ENCODE assay signal across 17 cellular contexts in genomic region chr2:63790491-63790890, GRCh38. TPM values are rescaled to one million over a fixed set of nuclear protein-coding genes. Genes with fewer than 3 reads are reported as not detected.
DNase-seq lines count a peak whose midpoint lies in the region; ATAC-seq and TF ChIP-seq lines count a peak whose summit lies in the region.
"Had no signal": no experiment of that assay in that cellular context is flagged by ENCODE, and none has a peak within 500 bp of the region (broad histone marks: within the 10 kb centered on the region; RNA-seq: fewer than 3 reads in every experiment).

No MANE protein-coding gene starts in this region.

- in situ Hi-C loops in brain microvascular endothelial cell (cut with HindIII; ENCODE audit: low pct_ligation_motif_present, low sequenced_read_pairs) = no loop called here

- CTCF ChIA-PET in PC-9 (lab: Charles Lee) = no interaction called here
- CTCF ChIA-PET in naive thymus-derived CD4-positive, alpha-beta T cell (lab: Charles Lee) = interaction anchor here (0.8 kb wide), 1 partner anchor 10 kb away, joined by 3 read pairs; no protein-coding TSS in a partner anchor

- H3K27me3 ChIP-seq in PC-9 (ENCODE audit: insufficient read depth, low read depth) (no peaks in the 10 kb centered on the region), brain microvascular endothelial cell (replicated peaks) (no peaks in the 10 kb centered on the region), suprapubic skin (no peaks in the 10 kb centered on the region)
- no peaks in the 10 kb centered on the region for H3K27me3 ChIP-seq in naive thymus-derived CD4-positive, alpha-beta T cell (ENCODE audit: control insufficient read depth in 2 of 2, insufficient read depth in 2 of 2, low read length in 2 of 2)
- H3K27me3 ChIP-seq: cardiac muscle cell, thyroid gland had no signal

- no peak for DNase-seq in PC-9
- DNase-seq in brain microvascular endothelial cell = no peak
- peak; percentile 57 for DNase-seq in fibroblast of villous mesenchyme (ENCODE audit: low read depth)
- DNase-seq in suprapubic skin (ENCODE audit: low spot score in 2 of 2) = no peak
- DNase-seq in T-helper 9 cell = no peak
- no peak for DNase-seq in SIG-M5 (lab: John Stamatoyannopoulos, UW)
- DNase-seq in naive thymus-derived CD4-positive, alpha-beta T cell = no peak
- DNase-seq: activated CD4-positive, alpha-beta T cell treated with anti-CD3 and anti-CD28 coated beads, Interleukin-2, amount 50 U/mL, for 4 hours; effector memory CD8-positive, alpha-beta T cell; GF-D8; naive thymus-derived CD8-positive, alpha-beta T cell; NCI-H1105 treated with DMSO at 0.1 percent for 48 hours; NCI-H748 treated with DMSO at 0.1 percent for 48 hours; posterior cingulate gyrus; thyroid gland had no signal

- no peak for TF ChIP-seq POLR2A in suprapubic skin (IDR thresholded peaks at IDR 0.05)

- 0 out of 2 replicates have a peak, but pooled peaks cover 3% of the 10 kb centered on the region for H3K9me3 ChIP-seq in PC-9 (ENCODE audit: insufficient read depth, low read depth)
- no peaks in the 10 kb centered on the region for H3K9me3 ChIP-seq in suprapubic skin
- H3K9me3 ChIP-seq in naive thymus-derived CD4-positive, alpha-beta T cell (ENCODE audit: control insufficient read depth in 2 of 3, low read length in 3 of 3) = no peaks in the 10 kb centered on the region
- H3K9me3 ChIP-seq: thyroid gland had no signal

- no peak for ATAC-seq in naive thymus-derived CD4-positive, alpha-beta T cell
- ATAC-seq: effector memory CD8-positive, alpha-beta T cell; naive thymus-derived CD8-positive, alpha-beta T cell had no signal

- H3K4me1 Mint-ChIP-seq in naive thymus-derived CD4-positive, alpha-beta T cell = peaks cover 0 to 7% (median 0%) of the 10 kb centered on the region in 7 donors

- H3K27ac ChIP-seq in PC-9 (no peak overlapping the region), brain microvascular endothelial cell (peak overlapping the region; percentile 72), suprapubic skin (peak overlapping the region; percentile 75)
- no peak overlapping the region for H3K27ac ChIP-seq in naive thymus-derived CD4-positive, alpha-beta T cell (ENCODE audit: low read depth, low read length)
- H3K27ac ChIP-seq: cardiac muscle cell, thyroid gland had no signal

- H3K9me3 Mint-ChIP-seq in naive thymus-derived CD4-positive, alpha-beta T cell = peaks cover 0 to 7% (median 0%) of the 10 kb centered on the region in 11 donors
- H3K9me3 Mint-ChIP-seq: effector memory CD8-positive, alpha-beta T cell had no signal

- no peaks in the 10 kb centered on the region for H3K4me1 ChIP-seq in PC-9 (replicated peaks; ENCODE audit: insufficient read depth)
- H3K4me1 ChIP-seq in suprapubic skin = peaks cover 18% of the 10 kb centered on the region
- H3K4me1 ChIP-seq in naive thymus-derived CD4-positive, alpha-beta T cell (ENCODE audit: control insufficient read depth in 2 of 2, insufficient read depth in 2 of 2, low read length in 2 of 2) = no peaks in the 10 kb centered on the region
- H3K4me1 ChIP-seq: thyroid gland had no signal

- TF ChIP-seq EP300 in suprapubic skin (IDR thresholded peaks at IDR 0.05) = no peak

- no peaks in the 10 kb centered on the region for H3K36me3 ChIP-seq in PC-9 (ENCODE audit: low read depth)
- H3K36me3 ChIP-seq in brain microvascular endothelial cell (replicated peaks) = no peaks in the 10 kb centered on the region
- H3K36me3 ChIP-seq in suprapubic skin = no peaks in the 10 kb centered on the region
- no peaks in the 10 kb centered on the region for H3K36me3 ChIP-seq in naive thymus-derived CD4-positive, alpha-beta T cell (ENCODE audit: control insufficient read depth in 2 of 3, insufficient read depth in 3 of 3, low read length in 3 of 3)
- H3K36me3 ChIP-seq: cardiac muscle cell, thyroid gland had no signal

- no peaks in the 10 kb centered on the region for H3K9me2 ChIP-seq in PC-9 (ENCODE audit: insufficient read depth)

- WGBS in suprapubic skin = 77% methylated on average over 2 of the region's 2 CpGs

- H3K36me3 Mint-ChIP-seq in naive thymus-derived CD4-positive, alpha-beta T cell = peaks cover 0 to 10% (median 4%) of the 10 kb centered on the region in 5 donors
- H3K36me3 Mint-ChIP-seq: naive thymus-derived CD8-positive, alpha-beta T cell had no signal

- no peak for TF ChIP-seq CTCF in PC-9 (conservative IDR thresholded peaks at IDR 0.05)
- no peak for TF ChIP-seq CTCF in brain microvascular endothelial cell (IDR thresholded peaks at IDR 0.05; ENCODE audit: low read depth, low read length, missing control alignments)
- no peak for TF ChIP-seq CTCF in fibroblast of villous mesenchyme (IDR thresholded peaks at IDR 0.05; ENCODE audit: insufficient read depth, low read depth, low read length)
- no peak for TF ChIP-seq CTCF in suprapubic skin (IDR thresholded peaks at IDR 0.05)

- no peaks in the 10 kb centered on the region for H3F3A ChIP-seq in PC-9 (ENCODE audit: insufficient read depth, low read depth)

- no peak overlapping the region for H3K4me3 Mint-ChIP-seq in naive thymus-derived CD4-positive, alpha-beta T cell
- H3K4me3 Mint-ChIP-seq: effector memory CD8-positive, alpha-beta T cell; naive thymus-derived CD8-positive, alpha-beta T cell had no signal

- H3K79me2 ChIP-seq in PC-9 (ENCODE audit: low read depth) = no peaks in the 10 kb centered on the region

- H3K4me3 ChIP-seq in PC-9 (no peak overlapping the region), brain microvascular endothelial cell (ENCODE audit: low read depth, low read length) (no peak overlapping the region), fibroblast of villous mesenchyme (ENCODE audit: low read depth, low read length) (no peak overlapping the region), suprapubic skin (no peak overlapping the region)
- no peak overlapping the region for H3K4me3 ChIP-seq in naive thymus-derived CD4-positive, alpha-beta T cell (ENCODE audit: low read length)
- H3K4me3 ChIP-seq: cardiac muscle cell, lung, thyroid gland had no signal

- POLR2A ChIA-PET in PC-9 (lab: Charles Lee; ENCODE audit: unreplicated experiment) = interaction anchor here (0.7 kb wide), 1 partner anchor 54 kb away, joined by 4 read pairs; no protein-coding TSS in a partner anchor
- POLR2A ChIA-PET in naive thymus-derived CD4-positive, alpha-beta T cell (lab: Charles Lee) = no interaction called here

- H2AFZ ChIP-seq in PC-9 = no peak overlapping the region

- H3K27ac Mint-ChIP-seq in naive thymus-derived CD4-positive, alpha-beta T cell = no peak overlapping the region
- H3K27ac Mint-ChIP-seq: effector memory CD8-positive, alpha-beta T cell; naive thymus-derived CD8-positive, alpha-beta T cell had no signal

- BruUV-seq in PC-9 (replicated peaks; lab: Mats Ljungman, UMichigan) = no TSS peak

- no peaks in the 10 kb centered on the region for H4K20me1 ChIP-seq in PC-9 (ENCODE audit: insufficient read depth)

- peak overlapping the region; percentile 24; the same call in 1 of the 2 replicates for H3K4me2 ChIP-seq in PC-9

- H3K27me3 Mint-ChIP-seq in naive thymus-derived CD4-positive, alpha-beta T cell = peaks cover 0 to 2% (median 0%) of the 10 kb centered on the region in 5 donors
- H3K27me3 Mint-ChIP-seq: effector memory CD8-positive, alpha-beta T cell; naive thymus-derived CD8-positive, alpha-beta T cell had no signal

- intact Hi-C loops in PC-9 (cut with micrococcal nuclease; ENCODE audit: unreplicated experiment) = no loop called here
- intact Hi-C loops in naive thymus-derived CD4-positive, alpha-beta T cell (cut with micrococcal nuclease) = no loop called here

RNA-seq across cellular contexts. Expression of gene UGP2, which starts 51.2 kb away (rescaled TPM):
- total RNA-seq in PC-9 (2021) (83.5 and 89.5 TPM in 2 replicates), fibroblast of villous mesenchyme (148 and 221 TPM in 2 replicates), suprapubic skin (10 to 100 TPM; 60.1 to 84.9 (median 65.2) TPM)
- 100 to 1,000 TPM in 2 of 5 experiments, 10 to 100 TPM in 3; 69.5 to 134 (median 92.4) TPM for total RNA-seq in naive thymus-derived CD4-positive, alpha-beta T cell
- 100 to 1,000 TPM; 128 to 135 TPM for polyA plus RNA-seq in naive thymus-derived CD4-positive, alpha-beta T cell

Comparison
In these comparisons a context has a peak if more than half of its experiments do, and no peak if none do; other contexts are left out.
1. H3K27ac ChIP-seq: peak in brain microvascular endothelial cell (single experiment) and suprapubic skin (single experiment); none in PC-9 (single experiment) and naive thymus-derived CD4-positive, alpha-beta T cell (single experiment).